Comparison of ENCODE assay signal across 28 cellular contexts in the genomic region with DNA sequence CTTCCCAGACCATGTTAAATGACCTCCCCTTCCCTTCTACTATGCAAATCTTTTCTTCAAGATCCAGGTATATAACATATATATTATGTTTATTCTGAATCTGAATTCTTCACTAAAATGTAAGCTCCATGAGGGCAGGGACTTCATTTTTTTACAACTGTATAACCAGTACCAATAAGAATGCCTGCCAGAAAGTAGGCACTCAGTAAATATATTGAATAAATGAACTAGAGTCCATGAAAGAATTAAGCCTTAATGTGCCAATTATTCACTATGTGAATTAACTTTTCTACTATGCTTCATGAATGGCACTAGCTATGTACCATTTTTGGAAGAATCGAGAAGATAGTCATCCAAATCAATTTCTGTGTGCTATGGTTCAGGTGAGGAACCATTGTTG.
A peak's percentile ranks its signal among the peaks of the same experiment; 100 is the strongest.
DNase-seq lines count a peak whose midpoint lies in the region; ATAC-seq, FAIRE-seq and TF ChIP-seq lines count a peak whose summit lies in the region.
"Had no signal": no experiment of that assay in that cellular context is flagged by ENCODE, and none has a peak within 500 bp of the region (broad histone marks: within the 10 kb centered on the region; RNA-seq: fewer than 3 reads in every experiment).

No MANE protein-coding gene starts in this region.

- peaks cover 0 to 5% of the 10 kb centered on the region in 2 experiments; a peak in 1 of 5 replicates for H3K4me1 ChIP-seq in K562 (replicated peaks in 1 of 2; ENCODE audit: control insufficient read depth in 2 of 2, insufficient read depth in 2 of 2, low read length in 2 of 2)
- H3K4me1 ChIP-seq in trophoblast cell (ENCODE audit: control insufficient read depth in 1 of 2, insufficient read depth in 2 of 2, low read length in 2 of 2) = peaks cover 0 to 4% of the 10 kb centered on the region in 2 experiments
- H3K4me1 ChIP-seq: A549 had no signal

- H3K4me3 ChIP-seq in K562 (no peak overlapping the region), trophoblast cell (ENCODE audit: low read depth, low read length) (no peak overlapping the region)
- H3K4me3 ChIP-seq: A549; BLaER1; BLaER1 treated with 17β-estradiol and CSF1 and Interleukin-3, amounts not matched to agents 10 nM and 100 nM had no signal

- H2BK120ac ChIP-seq in trophoblast cell (ENCODE audit: insufficient read depth, low read length, poor library complexity) = peak overlapping the region; percentile 58

- no peak overlapping the region for H3K27ac ChIP-seq in K562 (ENCODE audit: extremely low read depth, low read depth, low read length)
- H3K27ac ChIP-seq in trophoblast cell (ENCODE audit: low read depth, low read length) = no peak overlapping the region
- H3K27ac ChIP-seq: 22Rv1, BLaER1, C4-2B had no signal

- in situ Hi-C loops in K562 (cut with MboI) = no loop called here

- no peak overlapping the region for H3K14ac ChIP-seq in trophoblast cell (ENCODE audit: low read length)

- no peak for ATAC-seq in K562
- ATAC-seq in GM18505 (IDR thresholded peaks at IDR 0.05; ENCODE audit: unreplicated experiment) = no peak
- ATAC-seq: A549; CD8-positive, alpha-beta T cell had no signal

- no peak overlapping the region for H3K9ac ChIP-seq in K562 (ENCODE audit: insufficient read depth in 1 of 2, low read depth in 2 of 2, low read length in 2 of 2)
- H3K9ac ChIP-seq in trophoblast cell (ENCODE audit: low read length) = no peak overlapping the region
- H3K9ac ChIP-seq: BLaER1; BLaER1 treated with 17β-estradiol and CSF1 and Interleukin-3, amounts not matched to agents 10 nM and 100 nM had no signal

- no peak overlapping the region for H2BK12ac ChIP-seq in trophoblast cell (ENCODE audit: low read length)

- TF ChIP-seq EP300 in K562 (IDR thresholded peaks at IDR 0.05; ENCODE audit: low read length) = no peak

- H3K36me3 ChIP-seq in K562 (ENCODE audit: control insufficient read depth, insufficient read depth, low read length) = no peaks in the 10 kb centered on the region
- no peaks in the 10 kb centered on the region for H3K36me3 ChIP-seq in trophoblast cell (ENCODE audit: control insufficient read depth in 1 of 2, insufficient read depth in 2 of 2, low read length in 2 of 2)
- H3K36me3 ChIP-seq: BE2C, BLaER1 had no signal

- no peaks in the 10 kb centered on the region for H3K79me2 ChIP-seq in K562 (ENCODE audit: control insufficient read depth, insufficient read depth, low read length)
- peaks cover 1% of the 10 kb centered on the region for H3K79me2 ChIP-seq in trophoblast cell (ENCODE audit: control insufficient read depth, insufficient read depth, low read length, poor library complexity)

- DNase-seq in K562 (ENCODE audit: extremely low read depth in 1 of 4, low spot score in 3 of 4) (no peak), trophoblast cell (no peak), HuH-7 (ENCODE audit: low spot score) (no peak)
- DNase-seq: 8988T; ACHN; AML-193; C1 segment of cervical spinal cord; Caco-2; Calu3; CD4-positive, alpha-beta memory T cell; CD4-positive, alpha-beta T cell; CD4-positive, CD25-positive, alpha-beta regulatory T cell; CD8-positive, alpha-beta memory T cell; CD8-positive, alpha-beta T cell; COR-L47; DMS 273 treated with DMSO at 0.1 percent for 48 hours; DMS153; DMS53; DND-41; EL had no signal

- WGBS in K562 (ENCODE audit: insufficient coverage, low coverage, missing lambda C conversion rate) = 0% methylated on average over 1 of the region's 1 CpG
- WGBS in trophoblast cell (ENCODE audit: extremely low coverage, insufficient coverage, insufficient read length) = no CpG with 5 or more reads among the region's 1 CpG

- H3K4ac ChIP-seq in trophoblast cell (ENCODE audit: low read depth, low read length) = no peak overlapping the region

- POLR2A ChIA-PET in K562 (lab: Yijun Ruan, JAX) = interaction anchor here (1.3 kb wide), 1 partner anchor 60 kb away, joined by 4 read pairs; a partner anchor contains a TSS

- no peaks in the 10 kb centered on the region for H3K9me1 ChIP-seq in K562 (ENCODE audit: control insufficient read depth, insufficient read depth, low read length)

- H3K27me3 ChIP-seq in K562 (ENCODE audit: control insufficient read depth in 2 of 2, insufficient read depth in 2 of 2, low read length in 2 of 2) (peaks cover 0 to 12% of the 10 kb centered on the region in 2 experiments; a peak in 4 of 5 replicates), trophoblast cell (ENCODE audit: insufficient read depth, low read length) (no peaks in the 10 kb centered on the region)
- H3K27me3 ChIP-seq: BE2C; BLaER1; BLaER1 treated with 17β-estradiol and CSF1 and Interleukin-3, amounts not matched to agents 10 nM and 100 nM had no signal

- no TSS peak for BruUV-seq in K562 (replicated peaks; lab: Mats Ljungman, UMichigan)

- no peaks in the 10 kb centered on the region for H4K20me1 ChIP-seq in K562 (replicated peaks; ENCODE audit: control insufficient read depth, insufficient read depth, low read length)
- H4K20me1 ChIP-seq: BLaER1; BLaER1 treated with 17β-estradiol and CSF1 and Interleukin-3, amounts not matched to agents 10 nM and 100 nM had no signal

- H3K4me2 ChIP-seq in K562 (ENCODE audit: insufficient read depth, low read length) = no peak overlapping the region
- H3K4me2 ChIP-seq in trophoblast cell (ENCODE audit: low read length) = no peak overlapping the region
- H3K4me2 ChIP-seq: A549; BLaER1; BLaER1 treated with 17β-estradiol and CSF1 and Interleukin-3, amounts not matched to agents 10 nM and 100 nM had no signal

- H2AFZ ChIP-seq in K562 (ENCODE audit: low read depth, low read length) (no peak overlapping the region), trophoblast cell (ENCODE audit: insufficient read depth, low read length, poor library complexity) (no peak overlapping the region)

- H3K79me1 ChIP-seq in trophoblast cell (ENCODE audit: low read length) = no peaks in the 10 kb centered on the region

- intact Hi-C loops in K562 (cut with micrococcal nuclease) = no loop called here

- no peak overlapping the region for H3K23ac ChIP-seq in trophoblast cell (ENCODE audit: low read length)

- no peak for TF ChIP-seq POLR2A in K562 (conservative IDR thresholded peaks at IDR 0.05)
- no peak for TF ChIP-seq POLR2A in GM18505 (IDR thresholded peaks at IDR 0.05; ENCODE audit: borderline replicate concordance, extremely low read depth, insufficient read depth, insufficient read length)

- FAIRE-seq in K562 (lab: Jason Lieb, UNC) = no peak
- FAIRE-seq: A204.1, A549 had no signal

- H3K18ac ChIP-seq in trophoblast cell (ENCODE audit: low read length) = no peak overlapping the region

- no peak for TF ChIP-seq CTCF in K562 (IDR thresholded peaks at IDR 0.05 in 2 of 3, conservative IDR thresholded peaks at IDR 0.05 in 1 of 3; ENCODE audit: insufficient read depth in 2 of 3, low read depth in 1 of 3, low read length in 3 of 3)

- no peak overlapping the region for H4K12ac ChIP-seq in trophoblast cell (ENCODE audit: low read depth, low read length)

- peaks cover 4% of the 10 kb centered on the region for H3K9me3 ChIP-seq in K562 (replicated peaks; ENCODE audit: control insufficient read depth, insufficient read depth, low read depth, low read length)
- H3K9me3 ChIP-seq in trophoblast cell (ENCODE audit: insufficient read depth, low read depth, low read length) = no peaks in the 10 kb centered on the region
- H3K9me3 ChIP-seq: A549, BE2C, BLaER1, Caco-2 had no signal

- no peak overlapping the region for H4K8ac ChIP-seq in trophoblast cell (ENCODE audit: low read depth, low read length)

- H2AK5ac ChIP-seq in trophoblast cell (ENCODE audit: low read length) = no peak overlapping the region

- no peak overlapping the region for H4K91ac ChIP-seq in trophoblast cell (ENCODE audit: low read depth, low read length)

- no peak overlapping the region for H2BK5ac ChIP-seq in trophoblast cell (ENCODE audit: low read depth, low read length, poor library complexity)

- no peak for TF ChIP-seq RAD21 in K562 (CRISPR knock-in tag; conservative IDR thresholded peaks at IDR 0.05 in 1 of 2, IDR thresholded peaks at IDR 0.05 in 1 of 2)

- CTCF ChIA-PET in K562 (lab: Yijun Ruan, JAX; ENCODE audit: low intra/inter-chr PET ratio) = no interaction called here

TF ChIP-seq in K562, 482 proteins besides CTCF, POLR2A, EP300 and RAD21:
- TF ChIP-seq ADNP (tag; IDR thresholded peaks at IDR 0.05) (peak; percentile 66), TRIM24 (IDR thresholded peaks at IDR 0.05) (0 out of 4 replicates have a peak, but pooled peaks of 1 of the 2 experiments have one; percentile 30), ZNF316 (IDR thresholded peaks at IDR 0.05) (peak; percentile 76), TAL1 (IDR thresholded peaks at IDR 0.05) (no peak), TRIM28 (IDR thresholded peaks at IDR 0.05) (0 out of 2 replicates have a peak, but pooled peaks have one; percentile 54)
